10 cellular contexts compared by ENCODE assay signal in genomic region chr1:26922901-26923300, GRCh38. TPM values are rescaled to one million over a fixed set of nuclear protein-coding genes. Genes with fewer than 3 reads are reported as not detected.
A peak's percentile ranks its signal among the peaks of the same experiment; 100 is the strongest.
DNase-seq lines count a peak whose midpoint lies in the region; ATAC-seq and TF ChIP-seq lines count a peak whose summit lies in the region.
"Had no signal": no experiment of that assay in that cellular context is flagged by ENCODE, and none has a peak within 500 bp of the region (broad histone marks: within the 10 kb centered on the region; RNA-seq: fewer than 3 reads in every experiment).

No MANE protein-coding gene starts in this region.

- no peaks in the 10 kb centered on the region for H3K9me3 Mint-ChIP-seq in activated naive CD4-positive, alpha-beta T cell treated with anti-CD3 and anti-CD28 coated beads, Interleukin-2, amount 10 ng/mL, durations not matched to agents 7 days and 5 days
- H3K9me3 Mint-ChIP-seq in activated T-helper 2 cell treated with anti-CD3 and anti-CD28 coated beads, Interferon-gamma antibody, Interleukin-2, Interleukin-4, amounts not matched to agents 10 μg/mL and 5 μg/mL and 100 μg/mL, durations not matched to agents 14 hours and 24 hours and 36 hours = no peaks in the 10 kb centered on the region
- H3K9me3 Mint-ChIP-seq in immature natural killer cell = no peaks in the 10 kb centered on the region

- H3K4me1 ChIP-seq in suprapubic skin (peaks cover 25% of the 10 kb centered on the region), aorta (ENCODE audit: control insufficient read depth in 1 of 2, insufficient read depth in 2 of 2, low read length in 2 of 2) (peaks cover 0 to 5% of the 10 kb centered on the region in 2 donors)

- peaks cover 40% of the 10 kb centered on the region for H3K4me1 Mint-ChIP-seq in activated naive CD4-positive, alpha-beta T cell treated with anti-CD3 and anti-CD28 coated beads, Interleukin-2, amount 10 ng/mL, durations not matched to agents 7 days and 5 days
- peaks cover 31% of the 10 kb centered on the region for H3K4me1 Mint-ChIP-seq in activated T-helper 2 cell treated with anti-CD3 and anti-CD28 coated beads, Interferon-gamma antibody, Interleukin-2, Interleukin-4, amounts not matched to agents 10 μg/mL and 5 μg/mL and 100 μg/mL, durations not matched to agents 14 hours and 24 hours and 36 hours (ENCODE audit: low read depth)
- peaks cover 35 to 40% of the 10 kb centered on the region in 2 donors for H3K4me1 Mint-ChIP-seq in immature natural killer cell

- ATAC-seq in aorta (ENCODE audit: low FRiP score) = no peak

- no peak for TF ChIP-seq POLR2A in suprapubic skin (IDR thresholded peaks at IDR 0.05)

- H3K36me3 Mint-ChIP-seq in activated naive CD4-positive, alpha-beta T cell treated with anti-CD3 and anti-CD28 coated beads, Interleukin-2, amount 10 ng/mL, durations not matched to agents 7 days and 5 days = peaks cover 21% of the 10 kb centered on the region
- H3K36me3 Mint-ChIP-seq in activated T-helper 2 cell treated with anti-CD3 and anti-CD28 coated beads, Interferon-gamma antibody, Interleukin-2, Interleukin-4, amounts not matched to agents 10 μg/mL and 5 μg/mL and 100 μg/mL, durations not matched to agents 14 hours and 24 hours and 36 hours (ENCODE audit: low read depth) = peaks cover 51% of the 10 kb centered on the region
- peaks cover 0 to 10% (median 4%) of the 10 kb centered on the region in 3 donors for H3K36me3 Mint-ChIP-seq in immature natural killer cell

- H3K27me3 ChIP-seq in suprapubic skin (no peaks in the 10 kb centered on the region), aorta (ENCODE audit: control insufficient read depth in 1 of 2, insufficient read depth in 2 of 2, low read length in 1 of 2) (no peaks in the 10 kb centered on the region)

- H3K9me3 ChIP-seq in suprapubic skin (no peaks in the 10 kb centered on the region), aorta (ENCODE audit: control insufficient read depth, low read length) (no peaks in the 10 kb centered on the region)

- peak overlapping the region; percentile 68 for H3K27ac Mint-ChIP-seq in activated naive CD4-positive, alpha-beta T cell treated with anti-CD3 and anti-CD28 coated beads, Interleukin-2, amount 10 ng/mL, durations not matched to agents 7 days and 5 days
- peak overlapping the region; percentile 89 for H3K27ac Mint-ChIP-seq in activated T-helper 2 cell treated with anti-CD3 and anti-CD28 coated beads, Interferon-gamma antibody, Interleukin-2, Interleukin-4, amounts not matched to agents 10 μg/mL and 5 μg/mL and 100 μg/mL, durations not matched to agents 14 hours and 24 hours and 36 hours
- H3K27ac Mint-ChIP-seq in immature natural killer cell = peak overlapping the region; percentile 91 to 98 (median 96)

- H3K4me3 Mint-ChIP-seq in activated naive CD4-positive, alpha-beta T cell treated with anti-CD3 and anti-CD28 coated beads, Interleukin-2, amount 10 ng/mL, durations not matched to agents 7 days and 5 days = peak overlapping the region; percentile 95
- peak overlapping the region; percentile 94 for H3K4me3 Mint-ChIP-seq in activated T-helper 2 cell treated with anti-CD3 and anti-CD28 coated beads, Interferon-gamma antibody, Interleukin-2, Interleukin-4, amounts not matched to agents 10 μg/mL and 5 μg/mL and 100 μg/mL, durations not matched to agents 14 hours and 24 hours and 36 hours (ENCODE audit: low read depth)
- H3K4me3 Mint-ChIP-seq in immature natural killer cell = peak overlapping the region; percentile 91 to 97 (median 95)

- no peak overlapping the region for H3K27ac ChIP-seq in suprapubic skin
- H3K27ac ChIP-seq in aorta (ENCODE audit: low read depth in 1 of 2, low read length in 2 of 2) = no peak overlapping the region

- H3K27me3 Mint-ChIP-seq in activated naive CD4-positive, alpha-beta T cell treated with anti-CD3 and anti-CD28 coated beads, Interleukin-2, amount 10 ng/mL, durations not matched to agents 7 days and 5 days = no peaks in the 10 kb centered on the region
- H3K27me3 Mint-ChIP-seq in activated T-helper 2 cell treated with anti-CD3 and anti-CD28 coated beads, Interferon-gamma antibody, Interleukin-2, Interleukin-4, amounts not matched to agents 10 μg/mL and 5 μg/mL and 100 μg/mL, durations not matched to agents 14 hours and 24 hours and 36 hours (ENCODE audit: low read depth) = no peaks in the 10 kb centered on the region
- peaks cover 3 to 7% (median 5%) of the 10 kb centered on the region in 3 donors for H3K27me3 Mint-ChIP-seq in immature natural killer cell (ENCODE audit: low read depth in 3 of 3)

- intact Hi-C loops in activated T-helper 2 cell treated with anti-CD3 and anti-CD28 coated beads, Interferon-gamma antibody, Interleukin-2, Interleukin-4, amounts not matched to agents 10 μg/mL and 5 μg/mL and 100 μg/mL, durations not matched to agents 14 hours and 24 hours and 36 hours (cut with micrococcal nuclease) = no loop called here
- intact Hi-C loops in aorta (cut with DNase I) = no loop called here

- no peak for TF ChIP-seq CTCF in suprapubic skin (IDR thresholded peaks at IDR 0.05)

- 90% methylated on average over 3 of the region's 3 CpGs for WGBS in suprapubic skin
- 92 to 95% methylated on average over 3 of the region's 3 CpGs for WGBS in aorta, 2 donors

- H3K36me3 ChIP-seq in suprapubic skin (peaks cover 42% of the 10 kb centered on the region), aorta (ENCODE audit: control insufficient read depth in 1 of 2, insufficient read depth in 2 of 2, low read length in 1 of 2) (no peaks in the 10 kb centered on the region)

- H3K4me3 ChIP-seq in suprapubic skin (peak overlapping the region; percentile 96), aorta (ENCODE audit: low read length in 2 of 2) (peak overlapping the region in 1 of 2 donors; percentile 83)

- DNase-seq in activated naive CD4-positive, alpha-beta T cell treated with anti-CD3 and anti-CD28 coated beads, Interleukin-2, amount 10 ng/mL, durations not matched to agents 7 days and 5 days = no peak
- DNase-seq in activated naive CD4-positive, alpha-beta T cell treated with Interleukin-2 at 50 U/mL for 16 hours = no peak
- DNase-seq in activated T-helper 2 cell treated with anti-CD3 and anti-CD28 coated beads, Interferon-gamma antibody, Interleukin-2, Interleukin-4, amounts not matched to agents 10 μg/mL and 5 μg/mL and 100 μg/mL, durations not matched to agents 14 hours and 24 hours and 36 hours (ENCODE audit: low spot score) = no peak
- DNase-seq in immature natural killer cell (no peak), suprapubic skin (ENCODE audit: low spot score in 2 of 2) (no peak), NCI-H1092 (lab: John Stamatoyannopoulos, UW) (no peak), CD1c-positive myeloid dendritic cell (ENCODE audit: extremely low spot score) (no peak), aorta (no peak)
- DNase-seq: NCI-H2171 had no signal

- CTCF ChIA-PET in activated naive CD4-positive, alpha-beta T cell treated with anti-CD3 and anti-CD28 coated beads, Interleukin-2, amount 10 ng/mL, durations not matched to agents 7 days and 5 days (lab: Charles Lee) = no interaction called here

- no peak for TF ChIP-seq EP300 in suprapubic skin (IDR thresholded peaks at IDR 0.05)

RNA-seq across cellular contexts. Expression of gene NUDC, which starts 1.4 kb away (rescaled TPM):
- total RNA-seq in activated T-helper 2 cell treated with anti-CD3 and anti-CD28 coated beads, Interferon-gamma antibody, Interleukin-2, Interleukin-4, amounts not matched to agents 10 μg/mL and 5 μg/mL and 100 μg/mL, durations not matched to agents 14 hours and 24 hours and 36 hours = 133 and 134 TPM in 2 replicates
- polyA plus RNA-seq in immature natural killer cell (100 to 1,000 TPM in 1 of 3 donors, 10 to 100 TPM in 2; 60.0 to 116 (median 70.4) TPM), aorta (10 to 100 TPM; 62.7 to 79.8 TPM)
- total RNA-seq in suprapubic skin (10 to 100 TPM; 34.1 to 65.2 (median 46.5) TPM), aorta (10 to 100 TPM; 44.9 to 49.9 TPM)

RNA-seq across cellular contexts. Expression of gene NR0B2, which starts 9.1 kb away (rescaled TPM):
- not detected in 2 replicates for total RNA-seq in activated T-helper 2 cell treated with anti-CD3 and anti-CD28 coated beads, Interferon-gamma antibody, Interleukin-2, Interleukin-4, amounts not matched to agents 10 μg/mL and 5 μg/mL and 100 μg/mL, durations not matched to agents 14 hours and 24 hours and 36 hours
- polyA plus RNA-seq in immature natural killer cell = not detected
- total RNA-seq in suprapubic skin = not detected
- not detected for total RNA-seq in aorta
- polyA plus RNA-seq in aorta = 10 to 100 TPM in 1 of 2 donors, not detected in 1; 28.0 TPM
- total RNA-seq: subcutaneous adipose tissue had no signal

RNA-seq across cellular contexts. Expression of gene GPATCH3, which starts 22.6 kb away (rescaled TPM):
- 12.7 and 14.9 TPM in 2 replicates for total RNA-seq in activated T-helper 2 cell treated with anti-CD3 and anti-CD28 coated beads, Interferon-gamma antibody, Interleukin-2, Interleukin-4, amounts not matched to agents 10 μg/mL and 5 μg/mL and 100 μg/mL, durations not matched to agents 14 hours and 24 hours and 36 hours
- polyA plus RNA-seq in immature natural killer cell (10 to 100 TPM; 10.4 to 17.3 (median 15.1) TPM), aorta (10 to 100 TPM in 1 of 2 donors, 1 to 10 TPM in 1; 7.5 to 16.4 TPM)
- total RNA-seq in suprapubic skin (10 to 100 TPM; 14.1 to 20.5 (median 15.8) TPM), aorta (10 to 100 TPM in 1 of 2 donors, 1 to 10 TPM in 1; 9.7 to 12.7 TPM)

RNA-seq across cellular contexts. Expression of gene GPN2, which starts 32.8 kb away (rescaled TPM):
- total RNA-seq in activated T-helper 2 cell treated with anti-CD3 and anti-CD28 coated beads, Interferon-gamma antibody, Interleukin-2, Interleukin-4, amounts not matched to agents 10 μg/mL and 5 μg/mL and 100 μg/mL, durations not matched to agents 14 hours and 24 hours and 36 hours = 36.0 and 43.1 TPM in 2 replicates
- polyA plus RNA-seq in immature natural killer cell = 10 to 100 TPM in 2 of 3 donors, 1 to 10 TPM in 1; 8.3 to 22.1 (median 10.0) TPM
- total RNA-seq in suprapubic skin = 10 to 100 TPM; 13.2 to 25.3 (median 18.8) TPM
- 10 to 100 TPM; 17.7 to 19.6 TPM for total RNA-seq in aorta
- 10 to 100 TPM; 12.1 to 20.7 TPM for polyA plus RNA-seq in aorta

RNA-seq across cellular contexts. Expression of gene KDF1, which starts 37.4 kb away (rescaled TPM):
- not detected in 2 replicates for total RNA-seq in activated T-helper 2 cell treated with anti-CD3 and anti-CD28 coated beads, Interferon-gamma antibody, Interleukin-2, Interleukin-4, amounts not matched to agents 10 μg/mL and 5 μg/mL and 100 μg/mL, durations not matched to agents 14 hours and 24 hours and 36 hours
- polyA plus RNA-seq in immature natural killer cell (1 to 10 TPM in 1 of 3 donors, under 1 TPM in 1, not detected in 1; 0.29 to 1.3 TPM), aorta (1 to 10 TPM in 1 of 2 donors, under 1 TPM in 1; 0.23 to 1.6 TPM)
- total RNA-seq in suprapubic skin (10 to 100 TPM; 21.9 to 51.1 (median 41.5) TPM), aorta (not detected)
- total RNA-seq: subcutaneous adipose tissue had no signal
